ENCODE assay signal across 23 cellular contexts in genomic region chr18:11091746-11092145, GRCh38. TPM values are rescaled to one million over a fixed set of nuclear protein-coding genes. Genes with fewer than 3 reads are reported as not detected.
A peak's percentile ranks its signal among the peaks of the same experiment; 100 is the strongest.
DNase-seq lines count a peak whose midpoint lies in the region; ATAC-seq, FAIRE-seq and TF ChIP-seq lines count a peak whose summit lies in the region.
"Had no signal": no experiment of that assay in that cellular context is flagged by ENCODE, and none has a peak within 500 bp of the region (broad histone marks: within the 10 kb centered on the region; RNA-seq: fewer than 3 reads in every experiment).

No MANE protein-coding gene starts in this region.

- TF ChIP-seq CTCF in GM12878 (IDR thresholded peaks at IDR 0.05 in 2 of 3, conservative IDR thresholded peaks at IDR 0.05 in 1 of 3; ENCODE audit: control insufficient read depth in 2 of 3, extremely low read depth in 1 of 3, insufficient read depth in 1 of 3, low read depth in 3 of 3, low read length in 3 of 3) (no peak), BE2C (IDR thresholded peaks at IDR 0.05; ENCODE audit: low read depth, low read length) (no peak)

- 44% methylated on average over 6 of the region's 6 CpGs for WGBS in GM12878 (ENCODE audit: insufficient coverage, insufficient replicate concordance, low lambda C conversion rate, missing lambda C conversion rate)

- H3K9ac ChIP-seq in GM12878 (ENCODE audit: control insufficient read depth, insufficient read depth, low read length) = no peak overlapping the region
- H3K9ac ChIP-seq: GM23248, KMS-11 had no signal

- peak; percentile 57 for ATAC-seq in GM12878
- no peak for ATAC-seq in HG03159 (IDR thresholded peaks at IDR 0.05; ENCODE audit: unreplicated experiment)
- ATAC-seq: Right ventricle myocardium inferior had no signal

- H3K4me1 ChIP-seq in GM12878 (ENCODE audit: control insufficient read depth, insufficient read depth, low read length) = peaks cover 38% of the 10 kb centered on the region
- H3K4me1 ChIP-seq in BE2C = no peaks in the 10 kb centered on the region; the same call in 1 of the 2 replicates
- H3K4me1 ChIP-seq: HAP-1, SJSA1 had no signal

- no peak overlapping the region; the same call in 1 of the 2 replicates for H3K27ac ChIP-seq in GM12878 (ENCODE audit: control insufficient read depth, insufficient read depth)
- H3K27ac ChIP-seq: 22Rv1, C4-2B, GM23248, KMS-11, SJSA1 had no signal

- DNase-seq in A172 (ENCODE audit: low spot score) (peak; percentile 20), M059J (ENCODE audit: low read depth) (peak; percentile 68), GM12878 (ENCODE audit: low read depth, low spot score) (no peak), myocyte (ENCODE audit: low read depth) (peak; percentile 63), DMS 273 treated with DMSO at 0.1 percent for 48 hours (lab: John Stamatoyannopoulos, UW) (no peak), BE2C (no peak)
- no peak for DNase-seq in activated CD4-positive, alpha-beta T cell treated with anti-CD3 and anti-CD28 coated beads, Interleukin-2, amount 50 U/mL, for 4 hours
- DNase-seq: GM23248, NCI-H1048, NCI-H1417 treated with DMSO at 0.1 percent for 48 hours, NCI-H187, NCI-H446, NCI-H526, OCI-M1 had no signal

- BruUV-seq in GM12878 (replicated peaks; lab: Mats Ljungman, UMichigan) = no TSS peak

- H3K4me2 ChIP-seq in GM12878 (ENCODE audit: control insufficient read depth, insufficient read depth) = no peak overlapping the region
- H3K4me2 ChIP-seq: KMS-11 had no signal

- FAIRE-seq in GM12878 (lab: Jason Lieb, UNC) = no peak
- FAIRE-seq: HTR-8/SVneo, RCC 7860 had no signal

- no peaks in the 10 kb centered on the region; a peak in 1 of 4 replicates for H3K36me3 ChIP-seq in GM12878 (ENCODE audit: control insufficient read depth in 2 of 2, insufficient read depth in 2 of 2, low read length in 1 of 2)
- no peaks in the 10 kb centered on the region for H3K36me3 ChIP-seq in BE2C
- H3K36me3 ChIP-seq: HAP-1, SJSA1 had no signal

- H3K27me3 ChIP-seq in GM12878 (replicated peaks in 1 of 2; ENCODE audit: control insufficient read depth in 2 of 2, insufficient read depth in 2 of 2, low read length in 1 of 2) = no peaks in the 10 kb centered on the region
- H3K27me3 ChIP-seq in BE2C = no peaks in the 10 kb centered on the region
- H3K27me3 ChIP-seq: SJSA1 had no signal

- TF ChIP-seq RAD21 in GM12878 (IDR thresholded peaks at IDR 0.05; ENCODE audit: insufficient read depth, low read depth, low read length) = no peak

- POLR2A ChIA-PET in GM12878 (lab: Charles Lee) = interaction anchor here (0.7 to 1.1 kb wide), 2 partner anchors 40 to 418 kb away, joined by 3 read pairs; no protein-coding TSS in a partner anchor

- no peak overlapping the region for H3K4me3 ChIP-seq in GM12878
- no peak overlapping the region for H3K4me3 ChIP-seq in BE2C (ENCODE audit: low read depth, low read length)
- H3K4me3 ChIP-seq: GM23248, HAP-1, SJSA1 had no signal

- TF ChIP-seq EP300 in GM12878 (IDR thresholded peaks at IDR 0.05; ENCODE audit: borderline replicate concordance in 1 of 2, control insufficient read depth in 1 of 2, low read depth in 2 of 2, low read length in 2 of 2) = no peak

- TF ChIP-seq POLR2A in GM12878 (IDR thresholded peaks at IDR 0.05; ENCODE audit: low read depth, low read length) = no peak

- CTCF ChIA-PET in GM12878 (lab: Yijun Ruan, JAX) = interaction anchor here (1.7 kb wide), 1 partner anchor 18 kb away, joined by 4 read pairs; no protein-coding TSS in a partner anchor

- intact Hi-C loops in GM12878 (cut with micrococcal nuclease; ENCODE audit: unreplicated experiment) = loop anchor here (10.0 kb wide), 1 partner anchor 47 kb away; no protein-coding TSS in a partner anchor

- no peaks in the 10 kb centered on the region for H4K20me1 ChIP-seq in GM12878 (ENCODE audit: control insufficient read depth, insufficient read depth)

- in situ Hi-C loops in GM12878 (cut with MboI) = no loop called here

- H3K79me2 ChIP-seq in GM12878 (ENCODE audit: control insufficient read depth, insufficient read depth, low read length) = peaks cover 71% of the 10 kb centered on the region

- RAD21 ChIA-PET in GM12878 (lab: Charles Lee; ENCODE audit: unreplicated experiment) = interaction anchor here (1.7 to 2.1 kb wide), 2 partner anchors 11 to 55 kb away, joined by 6 to 10 read pairs; no protein-coding TSS in a partner anchor

- H3K9me3 ChIP-seq in GM12878 (replicated peaks; ENCODE audit: control insufficient read depth, insufficient read depth, low read length) = no peaks in the 10 kb centered on the region; the same call in 1 of the 3 replicates
- H3K9me3 ChIP-seq in BE2C = no peaks in the 10 kb centered on the region
- H3K9me3 ChIP-seq: HAP-1, SJSA1 had no signal

- no peak overlapping the region for H2AFZ ChIP-seq in GM12878 (ENCODE audit: control insufficient read depth, low read depth, low read length)
- H2AFZ ChIP-seq: GM23248 had no signal

- SMC1A ChIA-PET in GM12878 (lab: Charles Lee; ENCODE audit: uncharacterized antibody, unreplicated experiment) = interaction anchor here (0.7 to 2.0 kb wide), 7 partner anchors 10 to 198 kb away, joined by 3 to 7 read pairs (median 4); no protein-coding TSS in a partner anchor

TF ChIP-seq in GM12878, 131 proteins besides CTCF, POLR2A, EP300 and RAD21:
- TF ChIP-seq RUNX3 (IDR thresholded peaks at IDR 0.05; ENCODE audit: low read length) = peak; percentile 74
- TF ChIP-seq PKNOX1 (IDR thresholded peaks at IDR 0.05) = no peak

RNA-seq across cellular contexts. Expression of gene PIEZO2, which starts 57.6 kb away (rescaled TPM):
- total RNA-seq in A172 (2014; rRNA removed; shearing (Covaris generic)) = 1.8 and 2.5 TPM in 2 replicates
- 11.7 and 22.9 TPM in 2 replicates for total RNA-seq in M059J (2014; rRNA removed; shearing (Covaris generic))
- total RNA-seq in GM12878 (2013; cell fraction: nucleolus; rRNA removed) = 910 and 948 TPM in 2 replicates
- total RNA-seq in GM12878 (2014; rRNA removed) = 29.8 and 32.5 TPM in 2 replicates
- total RNA-seq in GM12878 (2014; rRNA removed; fragmentation: Illumina TruSeq; extraction: Trizol) = 33.0 and 37.9 TPM in 2 replicates
- total RNA-seq in GM12878 (2021) = 38.2 and 42.3 TPM in 2 replicates
- 25.9 TPM for polyA plus RNA-seq in GM12878 (2011; ENCODE audit: low read depth)
- polyA plus RNA-seq in GM12878 (2011; rRNA removed) = 37.0 and 49.4 TPM in 2 replicates
- 25.4 and 38.1 TPM in 2 replicates for polyA plus RNA-seq in GM12878 (2011; cell fraction: cytosol; rRNA removed)
- 102 and 108 TPM in 2 replicates for polyA plus RNA-seq in GM12878 (2011; cell fraction: nucleus; rRNA removed)
- polyA plus RNA-seq in GM12878 (2012) = 41.6 and 41.9 TPM in 2 replicates
- 42.2 and 51.2 TPM in 2 replicates for polyA plus RNA-seq in GM12878 (2014; fragmentation: Illumina TruSeq; extraction: Trizol)
- 1 to 10 TPM; 6.7 to 7.1 TPM for polyA plus RNA-seq in GM12878 (2014; fragmentation: Nextera tagmentation; extraction: Ambion mirVana)
- polyA plus RNA-seq in GM12878 (2014; rRNA removed) = 21.9 and 25.0 TPM in 2 replicates
- polyA plus RNA-seq in GM12878 (2016; fragmentation: Nextera tagmentation; extraction: Ambion mirVana) = 10 to 100 TPM; 14.2 to 21.6 TPM
- polyA minus RNA-seq in GM12878 (2011; rRNA and poly(A)+ RNA removed) = 141 and 172 TPM in 2 replicates
- 22.3 and 27.9 TPM in 2 replicates for polyA minus RNA-seq in GM12878 (2011; cell fraction: cytosol; rRNA and poly(A)+ RNA removed)
- polyA minus RNA-seq in GM12878 (2011; cell fraction: nucleus; rRNA and poly(A)+ RNA removed) = 160 and 219 TPM in 2 replicates
- total RNA-seq in myocyte = 7.5 and 10.7 TPM in 2 replicates
- polyA plus RNA-seq in myocyte (2012) = 12.6 TPM
- polyA plus RNA-seq in BE2C (2012; ENCODE audit: insufficient read depth, insufficient read length, low read depth) = 1.1 TPM

Comparison
In these comparisons a context has a peak if more than half of its experiments do, and no peak if none do; other contexts are left out.
1. DNase-seq: peak in A172 (single experiment), M059J (single experiment) and myocyte (single experiment); none in GM12878 (single experiment), DMS 273 treated with DMSO at 0.1 percent for 48 hours (single experiment), activated CD4-positive, alpha-beta T cell treated with anti-CD3 and anti-CD28 coated beads, Interleukin-2, amount 50 U/mL, for 4 hours (0 of 2) and BE2C (single experiment).